ENCODE assay signal across 14 cellular contexts in genomic region chr2:44480068-44480467, GRCh38.
"Had no signal": no experiment of that assay in that cellular context is flagged by ENCODE, and none has a peak within 500 bp of the region (broad histone marks: within the 10 kb centered on the region; RNA-seq: fewer than 3 reads in every experiment).

No MANE protein-coding gene starts in this region.

- H3K27ac ChIP-seq: breast epithelium, neutrophil, spleen, transverse colon had no signal

- H3K9me3 Mint-ChIP-seq: activated CD4-positive, alpha-beta memory T cell treated with anti-CD3 and anti-CD28 coated beads for 36 hours; activated naive CD8-positive, alpha-beta T cell treated with anti-CD3 and anti-CD28 coated beads, Interleukin-2, amount 10 ng/mL, durations not matched to agents 7 days and 5 days; activated T-cell treated with anti-CD3 and anti-CD28 coated beads, Interleukin-2, amount 50 U/mL, for 4 hours; immature natural killer cell; naive thymus-derived CD4-positive, alpha-beta T cell; stimulated activated memory B cell treated with anti-CD40 and anti-IgM and Interleukin-4, amounts not matched to agents 10 μg/mL and 1 μg/mL and 100 μg/mL, for 72 hours had no signal

- H3K4me1 ChIP-seq: breast epithelium, transverse colon had no signal

- H3K27me3 ChIP-seq: breast epithelium, neutrophil, spleen, transverse colon had no signal

- H3K27ac Mint-ChIP-seq: activated CD4-positive, alpha-beta memory T cell treated with anti-CD3 and anti-CD28 coated beads for 36 hours; activated naive CD8-positive, alpha-beta T cell treated with anti-CD3 and anti-CD28 coated beads, Interleukin-2, amount 10 ng/mL, durations not matched to agents 7 days and 5 days; immature natural killer cell; stimulated activated memory B cell treated with anti-CD40 and anti-IgM and Interleukin-4, amounts not matched to agents 10 μg/mL and 1 μg/mL and 100 μg/mL, for 72 hours had no signal

- H3K4me3 ChIP-seq: breast epithelium, spleen, transverse colon had no signal

- H3K36me3 ChIP-seq: breast epithelium, neutrophil, spleen, transverse colon had no signal

- H3K4me3 Mint-ChIP-seq: activated CD4-positive, alpha-beta memory T cell treated with anti-CD3 and anti-CD28 coated beads for 36 hours; activated naive CD8-positive, alpha-beta T cell treated with anti-CD3 and anti-CD28 coated beads, Interleukin-2, amount 10 ng/mL, durations not matched to agents 7 days and 5 days; activated T-cell treated with anti-CD3 and anti-CD28 coated beads, Interleukin-2, amount 50 U/mL, for 4 hours; immature natural killer cell; stimulated activated memory B cell treated with anti-CD40 and anti-IgM and Interleukin-4, amounts not matched to agents 10 μg/mL and 1 μg/mL and 100 μg/mL, for 72 hours had no signal

- H3K27me3 Mint-ChIP-seq: activated CD4-positive, alpha-beta memory T cell treated with anti-CD3 and anti-CD28 coated beads for 36 hours; activated naive CD8-positive, alpha-beta T cell treated with anti-CD3 and anti-CD28 coated beads, Interleukin-2, amount 10 ng/mL, durations not matched to agents 7 days and 5 days; naive thymus-derived CD4-positive, alpha-beta T cell; stimulated activated memory B cell treated with anti-CD40 and anti-IgM and Interleukin-4, amounts not matched to agents 10 μg/mL and 1 μg/mL and 100 μg/mL, for 72 hours had no signal

- H3K4me1 Mint-ChIP-seq: stimulated activated memory B cell treated with anti-CD40 and anti-IgM and Interleukin-4, amounts not matched to agents 10 μg/mL and 1 μg/mL and 100 μg/mL, for 72 hours had no signal

- DNase-seq: activated CD4-positive, alpha-beta T cell treated with anti-CD3 and anti-CD28 coated beads for 1 hour; activated naive CD8-positive, alpha-beta T cell treated with anti-CD3 and anti-CD28 coated beads, Interleukin-2, amount 10 ng/mL, durations not matched to agents 7 days and 5 days; glutamatergic neuron; right cardiac atrium; spleen; T-helper 9 cell had no signal

- H3K9me3 ChIP-seq: breast epithelium, neutrophil, spleen, transverse colon had no signal
